8 cellular contexts compared by ENCODE assay signal in the genomic region with DNA sequence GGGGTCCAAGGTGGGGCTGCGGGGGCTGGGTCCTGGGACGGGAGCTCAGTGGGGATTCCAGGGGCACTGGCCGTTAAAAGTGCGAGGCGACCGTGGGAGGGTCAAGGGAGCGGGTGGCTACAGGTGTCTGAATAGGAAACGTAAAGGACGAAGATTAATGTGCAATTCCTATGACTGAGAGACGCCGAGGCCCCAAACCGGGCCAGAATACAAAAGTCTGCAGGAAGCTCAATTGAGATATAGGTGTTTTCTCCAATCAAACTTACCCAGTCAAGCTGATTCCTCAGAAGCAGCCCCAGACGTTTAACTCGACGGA. TPM values are rescaled to one million over a fixed set of nuclear protein-coding genes. Genes with fewer than 3 reads are reported as not detected.
DNase-seq lines count a peak whose midpoint lies in the region; ATAC-seq and TF ChIP-seq lines count a peak whose summit lies in the region.

PAFAH2 (minus strand) TSS at position 305 of the 316 bp plus-strand sequence. CDS start 7,247 bp downstream, outside the sequence.

- H3K27me3 ChIP-seq in PC-9 (ENCODE audit: insufficient read depth, low read depth), result no peaks in the 10 kb centered on the region
- H3K27me3 ChIP-seq in esophagus (ENCODE audit: control insufficient read depth in 1 of 2, insufficient read depth in 2 of 2, low read length in 2 of 2), result no peaks in the 10 kb centered on the region
- no peaks in the 10 kb centered on the region for H3K27me3 ChIP-seq in neuronal stem cell (ENCODE audit: control insufficient read depth in 3 of 3, insufficient read depth in 3 of 3, low read depth in 1 of 3, low read length in 3 of 3)

- H3K4me2 ChIP-seq in PC-9 (peak within 1 kb of the TSS; percentile 95), neuronal stem cell (ENCODE audit: insufficient read depth, low read length, poor library complexity, severe bottlenecking) (peak within 1 kb of the TSS; percentile 87)

- H2BK5ac ChIP-seq in neuronal stem cell (ENCODE audit: low read length), result peak within 1 kb of the TSS; percentile 45

- no peak within 1 kb of the TSS for H2BK120ac ChIP-seq in neuronal stem cell (ENCODE audit: low read depth, low read length)

- ATAC-seq in GM21786 (IDR thresholded peaks at IDR 0.05; ENCODE audit: unreplicated experiment), result no peak

- H3K36me3 ChIP-seq in PC-9 (ENCODE audit: low read depth), result no peaks in the 10 kb centered on the region
- H3K36me3 ChIP-seq in esophagus (ENCODE audit: control insufficient read depth in 2 of 2, insufficient read depth in 2 of 2, low read length in 1 of 2), result no peaks in the 10 kb centered on the region
- no peaks in the 10 kb centered on the region for H3K36me3 ChIP-seq in neuronal stem cell (replicated peaks in 1 of 2; ENCODE audit: control insufficient read depth in 2 of 2, insufficient read depth in 2 of 2, low read length in 2 of 2)

- H3K14ac ChIP-seq in neuronal stem cell (ENCODE audit: low read length), result no peak within 1 kb of the TSS

- H3K23ac ChIP-seq in neuronal stem cell (ENCODE audit: low read depth, low read length, poor library complexity), result peak within 1 kb of the TSS; percentile 17

- intact Hi-C loops in PC-9 (cut with micrococcal nuclease; ENCODE audit: unreplicated experiment), result loop anchor here (1.0 to 5.0 kb wide), 5 partner anchors 93 to 385 kb away; no protein-coding TSS in a partner anchor

- WGBS in esophagus, 2 donors, result 0% methylated on average over 15 of the region's 15 CpGs
- no CpG with 5 or more reads among the region's 15 CpGs for WGBS in neuronal stem cell (ENCODE audit: extremely low coverage in 2 of 2, insufficient read length in 2 of 2, insufficient replicate concordance in 1 of 2), 2 donors

- no peaks in the 10 kb centered on the region for H3K9me2 ChIP-seq in PC-9 (ENCODE audit: insufficient read depth)

- no peak within 1 kb of the TSS for H3K4ac ChIP-seq in neuronal stem cell (ENCODE audit: low read length)

- H3K9me3 ChIP-seq in PC-9 (ENCODE audit: insufficient read depth, low read depth) (no peaks in the 10 kb centered on the region), esophagus (ENCODE audit: control insufficient read depth in 2 of 2, insufficient read depth in 1 of 2, low read depth in 1 of 2, low read length in 1 of 2) (no peaks in the 10 kb centered on the region), neuronal stem cell (replicated peaks in 1 of 2; ENCODE audit: control insufficient read depth in 2 of 2, insufficient read depth in 1 of 2, low read depth in 1 of 2, low read length in 2 of 2) (no peaks in the 10 kb centered on the region)

- H3K4me1 Mint-ChIP-seq in activated CD4-positive, alpha-beta T cell treated with anti-CD3 and anti-CD28 coated beads, Interleukin-2, amount 10 ng/mL, durations not matched to agents 7 days and 5 days, result peaks cover 29% of the 10 kb centered on the region

- peak within 1 kb of the TSS; percentile 18 for H2BK15ac ChIP-seq in neuronal stem cell (ENCODE audit: low read length)

- H3K9me3 Mint-ChIP-seq in activated CD4-positive, alpha-beta T cell treated with anti-CD3 and anti-CD28 coated beads, Interleukin-2, amount 10 ng/mL, durations not matched to agents 7 days and 5 days, result no peaks in the 10 kb centered on the region

- CTCF ChIA-PET in activated CD4-positive, alpha-beta T cell treated with anti-CD3 and anti-CD28 coated beads, Interleukin-2, amount 10 ng/mL, durations not matched to agents 7 days and 5 days (lab: Charles Lee), result interaction anchor here (0.5 to 7.7 kb wide), 29 partner anchors 8 to 430 kb away, joined by 3 to 154 read pairs (median 4); partner anchors contain the start of genes MTFR1L and STMN1
- CTCF ChIA-PET in PC-9 (lab: Charles Lee), result interaction anchor here (0.6 to 2.3 kb wide), 21 partner anchors 19 to 1337 kb away, joined by 3 to 25 read pairs (median 3); no protein-coding TSS in a partner anchor

- H3K4me3 Mint-ChIP-seq in activated CD4-positive, alpha-beta T cell treated with anti-CD3 and anti-CD28 coated beads, Interleukin-2, amount 10 ng/mL, durations not matched to agents 7 days and 5 days, result peak within 1 kb of the TSS; percentile 94

- H4K91ac ChIP-seq in neuronal stem cell (ENCODE audit: low read depth, low read length, poor library complexity), result no peak within 1 kb of the TSS

- peak within 1 kb of the TSS; percentile 96 for H3K27ac Mint-ChIP-seq in activated CD4-positive, alpha-beta T cell treated with anti-CD3 and anti-CD28 coated beads, Interleukin-2, amount 10 ng/mL, durations not matched to agents 7 days and 5 days

- no peak within 1 kb of the TSS for H2BK12ac ChIP-seq in neuronal stem cell (ENCODE audit: low read length)

- H3K36me3 Mint-ChIP-seq in activated CD4-positive, alpha-beta T cell treated with anti-CD3 and anti-CD28 coated beads, Interleukin-2, amount 10 ng/mL, durations not matched to agents 7 days and 5 days (ENCODE audit: low read depth), result no peaks in the 10 kb centered on the region

- H4K8ac ChIP-seq in neuronal stem cell (ENCODE audit: low read depth, low read length), result no peak within 1 kb of the TSS

- no peak for DNase-seq in activated CD4-positive, alpha-beta T cell treated with anti-CD3 and anti-CD28 coated beads, Interleukin-2, amount 10 ng/mL, durations not matched to agents 7 days and 5 days
- no peak for DNase-seq in activated CD4-positive, alpha-beta T cell treated with anti-CD3 and anti-CD28 coated beads, Interleukin-2, amount 50 U/mL, for 1 hour
- no peak for DNase-seq in PC-9
- no peak for DNase-seq in neuronal stem cell (ENCODE audit: low spot score)
- DNase-seq in SHP77 treated with DMSO at 0.1 percent for 48 hours (lab: John Stamatoyannopoulos, UW), result no peak
- DNase-seq in MV-4-11 (lab: John Stamatoyannopoulos, UW), result no peak

- no peaks in the 10 kb centered on the region for H3K79me2 ChIP-seq in PC-9 (ENCODE audit: low read depth)

- H3K4me3 ChIP-seq in PC-9 (peak within 1 kb of the TSS; percentile 69), esophagus (ENCODE audit: low read depth in 1 of 2, low read length in 2 of 2) (peak within 1 kb of the TSS; percentile 55 to 69), neuronal stem cell (ENCODE audit: low read length in 2 of 2) (peak within 1 kb of the TSS; percentile 62 to 85)

- H3K27ac ChIP-seq in PC-9, result 0 out of 2 replicates have a peak within 1 kb of the TSS, but pooled peaks have one; percentile 1
- H3K27ac ChIP-seq in esophagus (ENCODE audit: low read depth in 2 of 2, low read length in 1 of 2), result peak within 1 kb of the TSS; percentile 82 to 84
- no peak within 1 kb of the TSS for H3K27ac ChIP-seq in neuronal stem cell (replicated peaks; ENCODE audit: low read length)

- H2AK5ac ChIP-seq in neuronal stem cell (ENCODE audit: low read depth, low read length), result peak within 1 kb of the TSS; percentile 21

- H3K4me1 ChIP-seq in PC-9 (replicated peaks; ENCODE audit: insufficient read depth) (peaks cover 12% of the 10 kb centered on the region), esophagus (ENCODE audit: control insufficient read depth in 2 of 2, insufficient read depth in 2 of 2, low read length in 1 of 2) (peaks cover 2 to 5% of the 10 kb centered on the region in 2 donors), neuronal stem cell (ENCODE audit: control insufficient read depth in 2 of 2, insufficient read depth in 1 of 2, low read depth in 1 of 2, low read length in 2 of 2) (peaks cover 16 to 29% of the 10 kb centered on the region in 2 donors)

- peak within 1 kb of the TSS; percentile 68 for H3K9ac ChIP-seq in neuronal stem cell (ENCODE audit: low read depth, low read length, poor library complexity)

- peaks cover 2% of the 10 kb centered on the region for H3K27me3 Mint-ChIP-seq in activated CD4-positive, alpha-beta T cell treated with anti-CD3 and anti-CD28 coated beads, Interleukin-2, amount 10 ng/mL, durations not matched to agents 7 days and 5 days

- H4K20me1 ChIP-seq in PC-9 (ENCODE audit: insufficient read depth), result no peaks in the 10 kb centered on the region

- BruUV-seq in PC-9 (replicated peaks; lab: Mats Ljungman, UMichigan), result no TSS peak

- peak within 1 kb of the TSS; percentile 20 for H3K18ac ChIP-seq in neuronal stem cell (ENCODE audit: low read length)

- H3F3A ChIP-seq in PC-9 (ENCODE audit: insufficient read depth, low read depth), result peaks cover 7% of the 10 kb centered on the region; the same call in 1 of the 2 replicates

- peak within 1 kb of the TSS; percentile 84 for H2AFZ ChIP-seq in PC-9
- H2AFZ ChIP-seq in neuronal stem cell (ENCODE audit: low read length), result peak within 1 kb of the TSS; percentile 84

- TF ChIP-seq CTCF in PC-9 (conservative IDR thresholded peaks at IDR 0.05), result no peak

- H3K79me1 ChIP-seq in neuronal stem cell (ENCODE audit: low read depth, low read length), result peaks cover 1% of the 10 kb centered on the region

- POLR2A ChIA-PET in activated CD4-positive, alpha-beta T cell treated with anti-CD3 and anti-CD28 coated beads, Interleukin-2, amount 10 ng/mL, durations not matched to agents 7 days and 5 days (lab: Charles Lee), result interaction anchor here (0.5 to 1.9 kb wide), 6 partner anchors 9 to 102 kb away, joined by 3 to 10 read pairs (median 3); no protein-coding TSS in a partner anchor
- POLR2A ChIA-PET in PC-9 (lab: Charles Lee; ENCODE audit: unreplicated experiment), result interaction anchor here (0.6 to 1.1 kb wide), 9 partner anchors 107 to 802 kb away, joined by 3 to 19 read pairs (median 5); partner anchors contain the start of gene MTFR1L

RNA-seq across cellular contexts. Expression of gene PAFAH2, which starts in this region (rescaled TPM):
- 10 to 100 TPM; 10.1 to 11.9 TPM for total RNA-seq in activated CD4-positive, alpha-beta T cell treated with anti-CD3 and anti-CD28 coated beads, Interleukin-2, amount 10 ng/mL, durations not matched to agents 7 days and 5 days
- total RNA-seq in PC-9 (2021), result 13.0 and 13.9 TPM in 2 replicates
- polyA plus RNA-seq in esophagus, result 1 to 10 TPM; 5.7 to 5.8 TPM
- 6.6 TPM for polyA plus RNA-seq in neuronal stem cell (2013, experiment 1 of 2)
- polyA plus RNA-seq in neuronal stem cell (2013, experiment 2 of 2), result 7.3 TPM
